In the genomic region with DNA sequence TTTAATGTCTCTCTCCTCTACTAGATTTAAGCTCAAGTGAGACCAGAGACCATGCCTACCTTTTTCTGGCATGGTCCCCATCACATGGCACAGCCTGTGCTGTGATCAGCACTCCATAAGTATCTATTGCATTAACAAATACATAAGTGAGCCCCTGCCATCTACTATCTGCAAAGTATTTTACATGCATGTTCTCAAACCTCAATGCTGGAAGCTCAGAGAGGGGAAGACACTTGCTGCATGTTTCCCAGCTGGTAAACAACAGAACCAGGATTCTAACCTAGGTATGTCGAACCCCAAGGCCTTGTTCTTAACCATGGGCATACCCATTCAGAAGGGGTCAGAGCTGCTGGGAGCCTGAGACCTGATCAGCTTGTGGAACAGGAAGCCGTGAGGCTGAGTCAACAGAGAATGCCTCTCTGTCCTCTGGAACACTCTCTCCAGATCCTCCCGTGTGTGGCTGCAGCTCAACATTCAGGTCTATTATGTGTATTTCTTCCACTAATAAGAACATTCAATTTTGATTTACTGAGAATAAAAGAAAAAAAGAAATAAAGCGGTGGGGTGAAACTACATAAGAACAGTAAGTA, we compare ENCODE assay signal across 16 cellular contexts.
DNase-seq lines count a peak whose midpoint lies in the region; ATAC-seq and TF ChIP-seq lines count a peak whose summit lies in the region.
"Had no signal": no experiment of that assay in that cellular context is flagged by ENCODE, and none has a peak within 500 bp of the region (broad histone marks: within the 10 kb centered on the region; RNA-seq: fewer than 3 reads in every experiment).

No MANE protein-coding gene starts in this region.

- H3K27me3 ChIP-seq in esophagus muscularis mucosa (no peaks in the 10 kb centered on the region), prostate gland (replicated peaks; ENCODE audit: insufficient read depth) (no peaks in the 10 kb centered on the region), gastrocnemius medialis (no peaks in the 10 kb centered on the region)
- H3K27me3 ChIP-seq: BE2C had no signal

- no peak overlapping the region for H3K4me3 ChIP-seq in LNCaP clone FGC (ENCODE audit: low read depth, low read length)
- no peak overlapping the region for H3K4me3 ChIP-seq in esophagus muscularis mucosa
- no peak overlapping the region for H3K4me3 ChIP-seq in prostate gland
- H3K4me3 ChIP-seq in gastrocnemius medialis, result no peak overlapping the region

- TF ChIP-seq POLR2A in esophagus muscularis mucosa (IDR thresholded peaks at IDR 0.05; ENCODE audit: low read depth) (no peak), prostate gland (IDR thresholded peaks at IDR 0.05) (no peak), gastrocnemius medialis (IDR thresholded peaks at IDR 0.05) (no peak)

- intact Hi-C loops in esophagus muscularis mucosa (cut with DNase I) (no loop called here), prostate gland (cut with DNase I) (no loop called here), gastrocnemius medialis (cut with DNase I; ENCODE audit: low total_unique reads) (no loop called here)

- 78% methylated on average over 4 of the region's 4 CpGs for WGBS in esophagus muscularis mucosa
- WGBS in prostate gland, result 58% methylated on average over 4 of the region's 4 CpGs

- H3K27ac ChIP-seq in VCaP, result peak overlapping the region; percentile 84
- no peak overlapping the region for H3K27ac ChIP-seq in esophagus muscularis mucosa (replicated peaks in 1 of 4)
- H3K27ac ChIP-seq in prostate gland, result peak overlapping the region in 1 of 2 donors; percentile 36
- H3K27ac ChIP-seq in gastrocnemius medialis, result no peak overlapping the region

- no peaks in the 10 kb centered on the region for H3K4me1 ChIP-seq in esophagus muscularis mucosa
- no peaks in the 10 kb centered on the region for H3K4me1 ChIP-seq in prostate gland (replicated peaks)
- no peaks in the 10 kb centered on the region for H3K4me1 ChIP-seq in gastrocnemius medialis
- H3K4me1 ChIP-seq: Caco-2 had no signal

- TF ChIP-seq CTCF in LNCaP clone FGC (IDR thresholded peaks at IDR 0.05; ENCODE audit: control insufficient read depth, extremely low read depth, insufficient read depth), result no peak
- no peak for TF ChIP-seq CTCF in VCaP (conservative IDR thresholded peaks at IDR 0.05)
- no peak for TF ChIP-seq CTCF in esophagus muscularis mucosa (IDR thresholded peaks at IDR 0.05)
- TF ChIP-seq CTCF in prostate gland (IDR thresholded peaks at IDR 0.05), result no peak
- no peak for TF ChIP-seq CTCF in gastrocnemius medialis (IDR thresholded peaks at IDR 0.05 in 4 of 5, conservative IDR thresholded peaks at IDR 0.05 in 1 of 5)

- peak; percentile 18 for DNase-seq in LNCaP clone FGC (ENCODE audit: low read depth)
- peak; percentile 90 for DNase-seq in esophagus muscularis mucosa (ENCODE audit: extremely low spot score)
- DNase-seq in prostate gland (ENCODE audit: low spot score), result peak; percentile 52
- DNase-seq in gastrocnemius medialis, result no peak
- DNase-seq in superior temporal gyrus (ENCODE audit: extremely low spot score), result no peak
- DNase-seq: ACHN; BE2C; C1 segment of cervical spinal cord; Caco-2; CD4-positive, alpha-beta T cell; GOT3; H7; HFFc6 had no signal

- in situ Hi-C loops in gastrocnemius medialis (cut with MboI; ENCODE audit: low sequenced_read_pairs in 4 of 4), result no loop called here

- no peaks in the 10 kb centered on the region for H3K36me3 ChIP-seq in esophagus muscularis mucosa
- H3K36me3 ChIP-seq in prostate gland, result no peaks in the 10 kb centered on the region
- no peaks in the 10 kb centered on the region for H3K36me3 ChIP-seq in gastrocnemius medialis
- H3K36me3 ChIP-seq: BE2C had no signal

- no peaks in the 10 kb centered on the region for H3K9me3 ChIP-seq in esophagus muscularis mucosa
- no peaks in the 10 kb centered on the region for H3K9me3 ChIP-seq in prostate gland
- H3K9me3 ChIP-seq in gastrocnemius medialis, result no peaks in the 10 kb centered on the region
- H3K9me3 ChIP-seq: BE2C, Caco-2 had no signal

- ATAC-seq in HG03457 (IDR thresholded peaks at IDR 0.05; ENCODE audit: unreplicated experiment) (no peak), gastrocnemius medialis (no peak)
- ATAC-seq: HCT116 had no signal

- no peak for TF ChIP-seq EP300 in esophagus muscularis mucosa (IDR thresholded peaks at IDR 0.05)

Comparison
In these comparisons a context has a peak if more than half of its experiments do, and no peak if none do; other contexts are left out.
1. DNase-seq: peak in LNCaP clone FGC (single experiment), esophagus muscularis mucosa (single experiment) and prostate gland (single experiment); none in gastrocnemius medialis (0 of 2) and superior temporal gyrus (single experiment).